Comparison of ENCODE assay signal across 16 cellular contexts in the genomic region with DNA sequence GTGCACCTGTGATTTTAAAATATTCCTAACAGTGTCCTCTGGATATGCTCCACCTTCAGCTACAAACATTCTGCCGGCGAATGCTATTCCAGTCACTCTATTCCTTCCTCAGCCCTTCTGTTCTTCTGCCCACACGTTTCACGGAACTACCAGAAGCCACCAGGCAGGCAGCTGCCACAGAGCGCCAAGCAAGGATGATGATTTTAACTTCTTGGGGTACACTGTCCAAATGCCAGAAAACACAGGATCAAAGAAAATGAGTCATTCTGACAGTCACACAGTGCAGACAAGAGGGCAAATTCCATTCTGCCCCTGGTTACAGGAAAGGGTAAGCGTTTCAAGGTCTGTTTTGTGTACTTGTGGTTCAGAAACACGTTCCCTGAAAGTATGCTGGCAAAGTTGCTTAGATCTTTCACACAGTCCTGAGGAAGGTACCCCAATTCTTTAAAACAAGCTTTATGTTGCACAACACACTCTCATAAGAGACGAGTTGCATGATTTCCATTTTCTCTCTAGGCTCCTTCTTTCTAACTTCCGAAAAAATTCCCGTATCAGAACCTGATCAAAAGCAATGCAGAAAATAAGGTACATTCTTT.
A peak's percentile ranks its signal among the peaks of the same experiment; 100 is the strongest.
DNase-seq lines count a peak whose midpoint lies in the region; ATAC-seq, FAIRE-seq and TF ChIP-seq lines count a peak whose summit lies in the region.
"Had no signal": no experiment of that assay in that cellular context is flagged by ENCODE, and none has a peak within 500 bp of the region (broad histone marks: within the 10 kb centered on the region; RNA-seq: fewer than 3 reads in every experiment).

No MANE protein-coding gene starts in this region.

- ATAC-seq in HepG2 (peak; percentile 93), GM18519 (IDR thresholded peaks at IDR 0.05; ENCODE audit: low FRiP score, unreplicated experiment) (no peak), HG02678 (IDR thresholded peaks at IDR 0.05; ENCODE audit: unreplicated experiment) (no peak)
- ATAC-seq: activated T-cell treated with anti-CD3 and anti-CD28 coated beads, Interleukin-2, amount 50 U/mL, for 4 hours; naive thymus-derived CD4-positive, alpha-beta T cell had no signal

- H3K36me3 Mint-ChIP-seq in chondrocyte (ENCODE audit: low read depth) = no peaks in the 10 kb centered on the region
- H3K36me3 Mint-ChIP-seq: brain; naive thymus-derived CD4-positive, alpha-beta T cell had no signal

- POLR2A ChIA-PET in HepG2 (lab: Yijun Ruan, JAX) = interaction anchor here (0.9 to 1.6 kb wide), 5 partner anchors 13 to 847 kb away, joined by 3 to 9 read pairs (median 4); a partner anchor contains a TSS

- no peak for TF ChIP-seq RAD21 in HepG2 (CRISPR knock-in tag; IDR thresholded peaks at IDR 0.05)

- no peaks in the 10 kb centered on the region for H3K9me3 Mint-ChIP-seq in chondrocyte (ENCODE audit: low read depth)
- H3K9me3 Mint-ChIP-seq: activated T-cell treated with anti-CD3 and anti-CD28 coated beads, Interleukin-2, amount 50 U/mL, for 4 hours; brain; naive thymus-derived CD4-positive, alpha-beta T cell had no signal

- H3K4me3 ChIP-seq in mammary epithelial cell (replicated peaks in 1 of 3; ENCODE audit: insufficient read depth in 1 of 3, low read depth in 2 of 3, low read length in 3 of 3) (no peak overlapping the region), HepG2 (replicated peaks in 1 of 3; ENCODE audit: insufficient read depth in 1 of 3, low read depth in 2 of 3, low read length in 3 of 3) (peak overlapping the region; percentile 20 to 41 (median 32); a peak in 4 of 6 replicates)
- H3K4me3 ChIP-seq: SJSA1, tibial nerve had no signal

- H3K27ac ChIP-seq in mammary epithelial cell (ENCODE audit: insufficient read depth, low read depth, low read length) (no peak overlapping the region), HepG2 (ENCODE audit: extremely low read length, insufficient read depth, low read length) (peak overlapping the region; percentile 99), temporal lobe (ENCODE audit: low read depth, low read length) (peak overlapping the region; percentile 23)
- H3K27ac ChIP-seq: 22Rv1, SJSA1, tibial nerve had no signal

- in situ Hi-C loops in mammary epithelial cell (cut with MboI; ENCODE audit: low sequenced_read_pairs in 2 of 2) = no loop called here
- in situ Hi-C loops in HepG2 (cut with HindIII; ENCODE audit: extremely low pct_ligation_motif_present, low pct_unique_long_range_greater_than_20kb) = loop anchor here (5.0 kb wide), 1 partner anchor 378 kb away; no protein-coding TSS in a partner anchor

- H3K36me3 ChIP-seq in mammary epithelial cell (ENCODE audit: insufficient read depth, low read length) (no peaks in the 10 kb centered on the region), HepG2 (replicated peaks in 1 of 2; ENCODE audit: control insufficient read depth in 1 of 2, insufficient read depth in 2 of 2, low read length in 2 of 2) (no peaks in the 10 kb centered on the region)
- H3K36me3 ChIP-seq: SJSA1, tibial nerve had no signal

- H3K27me3 Mint-ChIP-seq in chondrocyte (ENCODE audit: low read depth) = peaks cover 23% of the 10 kb centered on the region
- H3K27me3 Mint-ChIP-seq: brain had no signal

- H2AFZ ChIP-seq in mammary epithelial cell (ENCODE audit: low read depth, low read length) (no peak overlapping the region), HepG2 (ENCODE audit: low read length) (no peak overlapping the region)

- peak; percentile 97 to 99 for TF ChIP-seq EP300 in HepG2 (IDR thresholded peaks at IDR 0.05; ENCODE audit: low read depth in 2 of 2, low read length in 2 of 2)
- TF ChIP-seq EP300 in HepG2 (CRISPR knock-in tag; IDR thresholded peaks at IDR 0.05; ENCODE audit: borderline replicate concordance) = peak; percentile 100

- peak in 1 of 2 experiments; percentile 50; a peak in 1 of 4 replicates for TF ChIP-seq POLR2A in HepG2 (IDR thresholded peaks at IDR 0.05; ENCODE audit: insufficient read depth in 1 of 2, low read depth in 2 of 2, low read length in 2 of 2)

- H3K27me3 ChIP-seq in mammary epithelial cell (ENCODE audit: insufficient read depth, low read length) (peaks cover 4% of the 10 kb centered on the region), HepG2 (ENCODE audit: control insufficient read depth in 1 of 2, insufficient read depth in 2 of 2, low read length in 2 of 2) (no peaks in the 10 kb centered on the region)
- H3K27me3 ChIP-seq: tibial nerve had no signal

- CTCF ChIA-PET in mammary epithelial cell (lab: Charles Lee; ENCODE audit: low non-redundant PET) = no interaction called here
- CTCF ChIA-PET in HepG2 (lab: Yijun Ruan, JAX; ENCODE audit: low intra/inter-chr PET ratio, low total read pairs) = no interaction called here

- no peak overlapping the region for H3K4me2 ChIP-seq in mammary epithelial cell (ENCODE audit: insufficient read depth, low read depth, low read length)
- peak overlapping the region; percentile 80 for H3K4me2 ChIP-seq in HepG2 (ENCODE audit: low read depth, low read length)

- intact Hi-C loops in mammary epithelial cell (cut with micrococcal nuclease) (no loop called here), HepG2 (cut with micrococcal nuclease; ENCODE audit: unreplicated experiment) (loop anchor here (2.0 to 10.0 kb wide), 4 partner anchors 61 to 509 kb away; a partner anchor contains a TSS)

- dilution Hi-C loops in mammary epithelial cell (cut with HindIII; ENCODE audit: low sequenced_read_pairs) = no loop called here

- FAIRE-seq in HepG2 (lab: Jason Lieb, UNC) = peak; percentile 95

- no peaks in the 10 kb centered on the region for H4K20me1 ChIP-seq in mammary epithelial cell (ENCODE audit: insufficient read depth, low read length)
- no peaks in the 10 kb centered on the region for H4K20me1 ChIP-seq in HepG2 (ENCODE audit: insufficient read depth, low read length)

- no peaks in the 10 kb centered on the region for H3K4me1 ChIP-seq in mammary epithelial cell (ENCODE audit: insufficient read depth, low read length)
- peaks cover 87% of the 10 kb centered on the region for H3K4me1 ChIP-seq in HepG2 (ENCODE audit: insufficient read depth, low read length)
- H3K4me1 ChIP-seq: SJSA1, tibial nerve had no signal

- no peak for TF ChIP-seq CTCF in mammary epithelial cell (conservative IDR thresholded peaks at IDR 0.05 in 1 of 2, IDR thresholded peaks at IDR 0.05 in 1 of 2; ENCODE audit: extremely low read depth in 1 of 2, insufficient read depth in 1 of 2, low read depth in 1 of 2, low read length in 2 of 2)
- no peak for TF ChIP-seq CTCF in HepG2 (CRISPR knock-in tag; IDR thresholded peaks at IDR 0.05)
- no peak for TF ChIP-seq CTCF in chondrocyte (IDR thresholded peaks at IDR 0.05)

- H3K4me3 Mint-ChIP-seq in chondrocyte (ENCODE audit: unreplicated experiment) = no peak overlapping the region
- H3K4me3 Mint-ChIP-seq: activated T-cell treated with anti-CD3 and anti-CD28 coated beads, Interleukin-2, amount 50 U/mL, for 4 hours; brain; naive thymus-derived CD4-positive, alpha-beta T cell had no signal

- H3K79me2 ChIP-seq in mammary epithelial cell (ENCODE audit: insufficient read depth, low read length) = no peaks in the 10 kb centered on the region
- H3K79me2 ChIP-seq in HepG2 (ENCODE audit: insufficient read depth, low read length) = no peaks in the 10 kb centered on the region

- WGBS in mammary epithelial cell (ENCODE audit: low coverage, missing lambda C conversion rate) = 23% methylated on average over 9 of the region's 10 CpGs
- WGBS in HepG2 (ENCODE audit: low lambda C conversion rate) = 0% methylated on average over 9 of the region's 10 CpGs

- no peak overlapping the region for H3K9ac ChIP-seq in mammary epithelial cell (ENCODE audit: insufficient read depth, low read length)
- peak overlapping the region; percentile 87 for H3K9ac ChIP-seq in HepG2 (ENCODE audit: insufficient read depth, low read depth, low read length)

- no peak overlapping the region for H3K27ac Mint-ChIP-seq in chondrocyte (ENCODE audit: unreplicated experiment)
- H3K27ac Mint-ChIP-seq: naive thymus-derived CD4-positive, alpha-beta T cell had no signal

- DNase-seq in DMS53 (lab: John Stamatoyannopoulos, UW) = peak; percentile 50
- DNase-seq in DMS53 treated with DMSO at 0.1 percent for 48 hours (lab: John Stamatoyannopoulos, UW; ENCODE audit: unreplicated experiment) = no peak
- DNase-seq in mammary epithelial cell = peak; percentile 15
- peak; percentile 99 for DNase-seq in HepG2 (ENCODE audit: low spot score)
- DNase-seq in chondrocyte (ENCODE audit: low spot score) = no peak
- DNase-seq: activated T-cell treated with anti-CD3 and anti-CD28 coated beads, Interleukin-2, amount 50 U/mL, for 4 hours; naive thymus-derived CD4-positive, alpha-beta T cell; NCI-H187 treated with DMSO at 0.1 percent for 48 hours; NCI-H774 had no signal

- BruUV-seq in mammary epithelial cell (replicated peaks; lab: Mats Ljungman, UMichigan) = no TSS peak
- BruUV-seq in HepG2 (replicated peaks; lab: Mats Ljungman, UMichigan) = no TSS peak

- H3K4me1 Mint-ChIP-seq in chondrocyte (ENCODE audit: low read depth) = peaks cover 5% of the 10 kb centered on the region
- H3K4me1 Mint-ChIP-seq: naive thymus-derived CD4-positive, alpha-beta T cell had no signal

- H3K9me3 ChIP-seq in mammary epithelial cell (replicated peaks; ENCODE audit: insufficient read depth, low read length) (no peaks in the 10 kb centered on the region), HepG2 (ENCODE audit: low read length) (no peaks in the 10 kb centered on the region)
- H3K9me3 ChIP-seq: SJSA1, tibial nerve had no signal

TF ChIP-seq in HepG2, 621 proteins besides CTCF, POLR2A, EP300 and RAD21 (continues in another document):
- TF ChIP-seq ZNF207 (IDR thresholded peaks at IDR 0.05; ENCODE audit: borderline replicate concordance) = no peak
- TF ChIP-seq MIXL1 (CRISPR knock-in tag; IDR thresholded peaks at IDR 0.05) = peak; percentile 96
- TF ChIP-seq ERF (CRISPR knock-in tag; IDR thresholded peaks at IDR 0.05) = peak; percentile 87
- no peak for TF ChIP-seq NFIB (CRISPR knock-in tag; IDR thresholded peaks at IDR 0.05; ENCODE audit: borderline replicate concordance)
- TF ChIP-seq SNAI1 (CRISPR knock-in tag; IDR thresholded peaks at IDR 0.05; ENCODE audit: borderline replicate concordance) = no peak
- TF ChIP-seq, protein P1, sequence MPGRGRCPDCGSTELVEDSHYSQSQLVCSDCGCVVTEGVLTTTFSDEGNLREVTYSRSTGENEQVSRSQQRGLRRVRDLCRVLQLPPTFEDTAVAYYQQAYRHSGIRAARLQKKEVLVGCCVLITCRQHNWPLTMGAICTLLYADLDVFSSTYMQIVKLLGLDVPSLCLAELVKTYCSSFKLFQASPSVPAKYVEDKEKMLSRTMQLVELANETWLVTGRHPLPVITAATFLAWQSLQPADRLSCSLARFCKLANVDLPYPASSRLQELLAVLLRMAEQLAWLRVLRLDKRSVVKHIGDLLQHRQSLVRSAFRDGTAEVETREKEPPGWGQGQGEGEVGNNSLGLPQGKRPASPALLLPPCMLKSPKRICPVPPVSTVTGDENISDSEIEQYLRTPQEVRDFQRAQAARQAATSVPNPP (CRISPR knock-in tag; IDR thresholded peaks at IDR 0.05) = no peak; the same call in 1 of the 2 replicates
- no peak for TF ChIP-seq CCAR2 (optimal IDR thresholded peaks at IDR 0.05; ENCODE audit: low read depth, low read length)
- no peak; the same call in 1 of the 2 replicates for TF ChIP-seq TSC22D2 (CRISPR knock-in tag; IDR thresholded peaks at IDR 0.05; ENCODE audit: borderline replicate concordance)
- no peak for TF ChIP-seq YY1 (IDR thresholded peaks at IDR 0.05; ENCODE audit: insufficient read depth, insufficient replicate concordance, low read depth, low read length)

Comparison
In these comparisons a context has a peak if more than half of its experiments do, and no peak if none do; other contexts are left out.
1. DNase-seq: peak in DMS53 (single experiment), mammary epithelial cell (single experiment) and HepG2 (single experiment); none in DMS53 treated with DMSO at 0.1 percent for 48 hours (single experiment) and chondrocyte (single experiment).
2. H3K4me3 ChIP-seq: peak in HepG2 (3 of 3); none in mammary epithelial cell (0 of 3).